1 cellular context compared by ENCODE assay signal in the genomic region with DNA sequence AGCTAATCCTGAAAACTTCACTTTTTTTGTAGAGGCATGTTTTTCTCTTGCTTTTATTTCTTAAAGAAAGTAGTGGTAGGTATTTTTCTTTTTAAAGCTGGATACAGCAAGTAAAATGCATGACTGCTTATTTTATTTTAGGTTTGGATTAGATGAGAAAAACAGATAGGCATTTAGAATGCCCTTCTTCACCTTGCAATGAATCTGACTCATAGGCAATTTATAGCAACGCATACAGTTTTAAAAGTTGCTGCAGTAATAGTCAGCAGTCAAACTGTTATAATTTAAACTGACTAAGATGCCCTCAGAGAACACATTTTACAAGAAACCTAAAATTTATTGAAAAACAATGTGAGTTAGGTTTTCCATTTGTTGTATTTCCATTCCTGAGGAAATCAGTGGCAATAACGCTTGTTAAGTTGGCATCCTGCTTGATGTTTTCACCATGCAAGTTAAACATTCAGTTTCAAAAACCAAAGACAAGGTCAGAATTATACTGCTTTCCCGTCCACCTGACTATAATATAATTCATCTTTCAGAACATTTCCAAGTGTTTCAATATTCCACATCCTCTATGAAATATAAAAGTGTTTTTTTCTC.
TF ChIP-seq lines count a peak whose summit lies in the region.

No MANE protein-coding gene starts in this region.

TF ChIP-seq in GM23338, 12 proteins besides CTCF, POLR2A, EP300 and RAD21 (continued from another document):
- TF ChIP-seq, protein P1, sequence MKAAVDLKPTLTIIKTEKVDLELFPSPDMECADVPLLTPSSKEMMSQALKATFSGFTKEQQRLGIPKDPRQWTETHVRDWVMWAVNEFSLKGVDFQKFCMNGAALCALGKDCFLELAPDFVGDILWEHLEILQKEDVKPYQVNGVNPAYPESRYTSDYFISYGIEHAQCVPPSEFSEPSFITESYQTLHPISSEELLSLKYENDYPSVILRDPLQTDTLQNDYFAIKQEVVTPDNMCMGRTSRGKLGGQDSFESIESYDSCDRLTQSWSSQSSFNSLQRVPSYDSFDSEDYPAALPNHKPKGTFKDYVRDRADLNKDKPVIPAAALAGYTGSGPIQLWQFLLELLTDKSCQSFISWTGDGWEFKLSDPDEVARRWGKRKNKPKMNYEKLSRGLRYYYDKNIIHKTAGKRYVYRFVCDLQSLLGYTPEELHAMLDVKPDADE (IDR thresholded peaks at IDR 0.05): no peak
- TF ChIP-seq ZNF331 (CRISPR knock-in tag; IDR thresholded peaks at IDR 0.05; ENCODE audit: low read depth) (no peak), STAT1 (IDR thresholded peaks at IDR 0.05; ENCODE audit: unreplicated experiment) (no peak), POLR2AphosphoS5 (IDR thresholded peaks at IDR 0.05; ENCODE audit: low read depth) (no peak), EZH2 (IDR thresholded peaks at IDR 0.05; ENCODE audit: low read depth, unreplicated experiment) (no peak), EZH2phosphoT487 (IDR thresholded peaks at IDR 0.05; ENCODE audit: unreplicated experiment) (no peak), CREB1 (CRISPR knock-in tag; IDR thresholded peaks at IDR 0.05; ENCODE audit: low read depth) (no peak), NANOG (IDR thresholded peaks at IDR 0.05; ENCODE audit: borderline replicate concordance) (no peak), JUNB (IDR thresholded peaks at IDR 0.05; ENCODE audit: unreplicated experiment) (no peak)
- TF ChIP-seq, protein P2, sequence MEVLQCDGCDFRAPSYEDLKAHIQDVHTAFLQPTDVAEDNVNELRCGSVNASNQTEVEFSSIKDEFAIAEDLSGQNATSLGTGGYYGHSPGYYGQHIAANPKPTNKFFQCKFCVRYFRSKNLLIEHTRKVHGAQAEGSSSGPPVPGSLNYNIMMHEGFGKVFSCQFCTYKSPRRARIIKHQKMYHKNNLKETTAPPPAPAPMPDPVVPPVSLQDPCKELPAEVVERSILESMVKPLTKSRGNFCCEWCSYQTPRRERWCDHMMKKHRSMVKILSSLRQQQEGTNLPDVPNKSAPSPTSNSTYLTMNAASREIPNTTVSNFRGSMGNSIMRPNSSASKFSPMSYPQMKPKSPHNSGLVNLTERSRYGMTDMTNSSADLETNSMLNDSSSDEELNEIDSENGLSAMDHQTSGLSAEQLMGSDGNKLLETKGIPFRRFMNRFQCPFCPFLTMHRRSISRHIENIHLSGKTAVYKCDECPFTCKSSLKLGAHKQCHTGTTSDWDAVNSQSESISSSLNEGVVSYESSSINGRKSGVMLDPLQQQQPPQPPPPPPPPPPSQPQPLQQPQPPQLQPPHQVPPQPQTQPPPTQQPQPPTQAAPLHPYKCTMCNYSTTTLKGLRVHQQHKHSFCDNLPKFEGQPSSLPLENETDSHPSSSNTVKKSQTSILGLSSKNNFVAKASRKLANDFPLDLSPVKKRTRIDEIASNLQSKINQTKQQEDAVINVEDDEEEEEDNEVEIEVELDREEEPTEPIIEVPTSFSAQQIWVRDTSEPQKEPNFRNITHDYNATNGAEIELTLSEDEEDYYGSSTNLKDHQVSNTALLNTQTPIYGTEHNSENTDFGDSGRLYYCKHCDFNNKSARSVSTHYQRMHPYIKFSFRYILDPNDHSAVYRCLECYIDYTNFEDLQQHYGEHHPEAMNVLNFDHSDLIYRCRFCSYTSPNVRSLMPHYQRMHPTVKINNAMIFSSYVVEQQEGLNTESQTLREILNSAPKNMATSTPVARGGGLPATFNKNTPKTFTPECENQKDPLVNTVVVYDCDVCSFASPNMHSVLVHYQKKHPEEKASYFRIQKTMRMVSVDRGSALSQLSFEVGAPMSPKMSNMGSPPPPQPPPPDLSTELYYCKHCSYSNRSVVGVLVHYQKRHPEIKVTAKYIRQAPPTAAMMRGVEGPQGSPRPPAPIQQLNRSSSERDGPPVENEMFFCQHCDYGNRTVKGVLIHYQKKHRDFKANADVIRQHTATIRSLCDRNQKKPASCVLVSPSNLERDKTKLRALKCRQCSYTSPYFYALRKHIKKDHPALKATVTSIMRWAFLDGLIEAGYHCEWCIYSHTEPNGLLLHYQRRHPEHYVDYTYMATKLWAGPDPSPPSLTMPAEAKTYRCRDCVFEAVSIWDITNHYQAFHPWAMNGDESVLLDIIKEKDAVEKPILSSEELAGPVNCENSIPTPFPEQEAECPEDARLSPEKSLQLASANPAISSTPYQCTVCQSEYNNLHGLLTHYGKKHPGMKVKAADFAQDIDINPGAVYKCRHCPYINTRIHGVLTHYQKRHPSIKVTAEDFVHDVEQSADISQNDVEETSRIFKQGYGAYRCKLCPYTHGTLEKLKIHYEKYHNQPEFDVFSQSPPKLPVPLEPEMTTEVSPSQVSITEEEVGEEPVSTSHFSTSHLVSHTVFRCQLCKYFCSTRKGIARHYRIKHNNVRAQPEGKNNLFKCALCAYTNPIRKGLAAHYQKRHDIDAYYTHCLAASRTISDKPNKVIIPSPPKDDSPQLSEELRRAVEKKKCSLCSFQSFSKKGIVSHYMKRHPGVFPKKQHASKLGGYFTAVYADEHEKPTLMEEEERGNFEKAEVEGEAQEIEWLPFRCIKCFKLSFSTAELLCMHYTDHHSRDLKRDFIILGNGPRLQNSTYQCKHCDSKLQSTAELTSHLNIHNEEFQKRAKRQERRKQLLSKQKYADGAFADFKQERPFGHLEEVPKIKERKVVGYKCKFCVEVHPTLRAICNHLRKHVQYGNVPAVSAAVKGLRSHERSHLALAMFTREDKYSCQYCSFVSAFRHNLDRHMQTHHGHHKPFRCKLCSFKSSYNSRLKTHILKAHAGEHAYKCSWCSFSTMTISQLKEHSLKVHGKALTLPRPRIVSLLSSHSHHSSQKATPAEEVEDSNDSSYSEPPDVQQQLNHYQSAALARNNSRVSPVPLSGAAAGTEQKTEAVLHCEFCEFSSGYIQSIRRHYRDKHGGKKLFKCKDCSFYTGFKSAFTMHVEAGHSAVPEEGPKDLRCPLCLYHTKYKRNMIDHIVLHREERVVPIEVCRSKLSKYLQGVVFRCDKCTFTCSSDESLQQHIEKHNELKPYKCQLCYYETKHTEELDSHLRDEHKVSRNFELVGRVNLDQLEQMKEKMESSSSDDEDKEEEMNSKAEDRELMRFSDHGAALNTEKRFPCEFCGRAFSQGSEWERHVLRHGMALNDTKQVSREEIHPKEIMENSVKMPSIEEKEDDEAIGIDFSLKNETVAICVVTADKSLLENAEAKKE (CRISPR knock-in tag; IDR thresholded peaks at IDR 0.05): no peak
